Comparison of ENCODE assay signal across 16 cellular contexts in the genomic region with DNA sequence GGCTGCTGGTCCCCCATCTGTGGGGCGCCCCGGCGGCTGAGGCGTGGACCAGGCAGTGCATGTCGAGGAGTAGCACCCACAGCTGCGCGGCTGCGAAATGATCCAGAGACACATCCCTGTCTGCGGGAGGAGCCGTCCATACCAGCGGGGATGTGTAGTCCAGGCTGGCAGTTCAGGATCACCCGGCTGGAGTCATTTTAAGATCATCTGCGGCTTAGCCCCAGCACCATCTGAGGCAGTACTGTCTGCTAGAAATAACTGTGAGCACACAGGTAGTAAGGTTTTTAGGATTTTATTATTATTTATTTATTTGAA. TPM values are rescaled to one million over a fixed set of nuclear protein-coding genes. Genes with fewer than 3 reads are reported as not detected.
DNase-seq lines count a peak whose midpoint lies in the region; ATAC-seq and TF ChIP-seq lines count a peak whose summit lies in the region.
"Had no signal": no experiment of that assay in that cellular context is flagged by ENCODE, and none has a peak within 500 bp of the region (broad histone marks: within the 10 kb centered on the region; RNA-seq: fewer than 3 reads in every experiment).

No MANE protein-coding gene starts in this region.

- no peak overlapping the region for H3K4me3 Mint-ChIP-seq in activated T-cell treated with anti-CD3 and anti-CD28 coated beads, Interleukin-2, amount 50 U/mL, for 24 hours
- H3K4me3 Mint-ChIP-seq: activated CD4-positive, alpha-beta T cell treated with anti-CD3 and anti-CD28 coated beads for 36 hours had no signal

- H3K9me3 ChIP-seq in cardiac muscle cell (ENCODE audit: low read depth) (no peaks in the 10 kb centered on the region), transverse colon (no peaks in the 10 kb centered on the region)
- H3K9me3 ChIP-seq: thyroid gland had no signal

- in situ Hi-C loops in transverse colon (cut with MboI; ENCODE audit: low pct_ligation_motif_present in 1 of 4, low pct_unique_long_range_greater_than_20kb in 1 of 4, low sequenced_read_pairs in 3 of 4), result no loop called here

- peaks cover 30% of the 10 kb centered on the region for H3K36me3 Mint-ChIP-seq in activated T-cell treated with anti-CD3 and anti-CD28 coated beads, Interleukin-2, amount 50 U/mL, for 24 hours (ENCODE audit: low read depth)

- H3K27ac Mint-ChIP-seq in activated T-cell treated with anti-CD3 and anti-CD28 coated beads, Interleukin-2, amount 50 U/mL, for 24 hours, result no peak overlapping the region
- H3K27ac Mint-ChIP-seq: activated CD4-positive, alpha-beta T cell treated with anti-CD3 and anti-CD28 coated beads for 36 hours had no signal

- H3K4me1 ChIP-seq in cardiac muscle cell (ENCODE audit: low read depth), result no peaks in the 10 kb centered on the region
- peaks cover 11 to 61% (median 53%) of the 10 kb centered on the region in 4 donors for H3K4me1 ChIP-seq in transverse colon

- H3K4me3 ChIP-seq in cardiac muscle cell (no peak overlapping the region), transverse colon (peak overlapping the region in 3 of 4 donors; percentile 7 to 48 (median 34))
- H3K4me3 ChIP-seq: thyroid gland had no signal

- WGBS in transverse colon (ENCODE audit: low coverage in 1 of 2), 2 donors, result 53% methylated on average over 13 of the region's 13 CpGs; no CpG with 5 or more reads in 1 of the 2 donors

- DNase-seq in cardiac muscle cell (ENCODE audit: low read depth in 1 of 2, low spot score in 1 of 2) (no peak), cardiac septum (ENCODE audit: low spot score) (no peak), left colon (no peak), transverse colon (no peak)
- DNase-seq in activated T-cell treated with anti-CD3 and anti-CD28 coated beads, Interleukin-2, amount 50 U/mL, for 24 hours, result no peak
- DNase-seq: 8988T; activated CD4-positive, alpha-beta T cell treated with anti-CD3 and anti-CD28 coated beads for 36 hours; activated T-cell treated with anti-CD3 and anti-CD28 coated beads, Interleukin-2, amount 50 U/mL, for 72 hours; COR-L47; NCI-H1048; NCI-H2227 treated with DMSO at 0.1 percent for 48 hours; T-helper 1 cell had no signal

- H3K9me3 Mint-ChIP-seq in activated T-cell treated with anti-CD3 and anti-CD28 coated beads, Interleukin-2, amount 50 U/mL, for 24 hours, result no peaks in the 10 kb centered on the region
- H3K9me3 Mint-ChIP-seq: activated T-cell treated with anti-CD3 and anti-CD28 coated beads, Interleukin-2, amount 50 U/mL, for 72 hours; immature natural killer cell had no signal

- ATAC-seq in left colon (peak; percentile 1), HG02763 (IDR thresholded peaks at IDR 0.05; ENCODE audit: unreplicated experiment) (no peak)
- ATAC-seq: activated CD4-positive, alpha-beta T cell treated with anti-CD3 and anti-CD28 coated beads for 36 hours; activated T-cell treated with anti-CD3 and anti-CD28 coated beads, Interleukin-2, amount 50 U/mL, for 72 hours; sciatic nerve had no signal

- no peaks in the 10 kb centered on the region for H3K27me3 Mint-ChIP-seq in activated T-cell treated with anti-CD3 and anti-CD28 coated beads, Interleukin-2, amount 50 U/mL, for 24 hours
- H3K27me3 Mint-ChIP-seq: activated CD4-positive, alpha-beta T cell treated with anti-CD3 and anti-CD28 coated beads for 36 hours had no signal

- H3K27ac ChIP-seq in cardiac muscle cell (peak overlapping the region; percentile 6), transverse colon (peak overlapping the region; percentile 88 to 92 (median 92))
- H3K27ac ChIP-seq: thyroid gland had no signal

- peaks cover 62% of the 10 kb centered on the region for H3K4me1 Mint-ChIP-seq in activated T-cell treated with anti-CD3 and anti-CD28 coated beads, Interleukin-2, amount 50 U/mL, for 24 hours (ENCODE audit: low read depth)

- TF ChIP-seq CTCF in cardiac muscle cell (IDR thresholded peaks at IDR 0.05; ENCODE audit: low read depth, low read length), result no peak
- TF ChIP-seq CTCF in transverse colon (IDR thresholded peaks at IDR 0.05), result no peak

- intact Hi-C loops in cardiac septum (cut with DNase I) (no loop called here), left colon (cut with DNase I, micrococcal nuclease) (no loop called here), transverse colon (cut with DNase I; ENCODE audit: low total_unique reads) (no loop called here)

- no peak for TF ChIP-seq POLR2A in transverse colon (IDR thresholded peaks at IDR 0.05)

- H3K27me3 ChIP-seq in cardiac muscle cell (no peaks in the 10 kb centered on the region), transverse colon (no peaks in the 10 kb centered on the region)
- H3K27me3 ChIP-seq: thyroid gland had no signal

- TF ChIP-seq EP300 in transverse colon (IDR thresholded peaks at IDR 0.05; ENCODE audit: low read depth), result no peak

- H3K36me3 ChIP-seq in cardiac muscle cell (peaks cover 2% of the 10 kb centered on the region), transverse colon (peaks cover 0 to 9% (median 2%) of the 10 kb centered on the region in 4 donors)

RNA-seq across cellular contexts. Expression of a gene that starts 3.1 kb away (rescaled TPM):
- total RNA-seq in cardiac muscle cell, result 11.2 and 16.3 TPM in 2 replicates
- 5.9 and 14.3 TPM in 2 replicates for polyA plus RNA-seq in cardiac muscle cell
- 2.1 TPM for total RNA-seq in cardiac septum
- total RNA-seq in left colon, result 10 to 100 TPM; 19.1 to 29.1 TPM
- 10 to 100 TPM; 18.7 to 73.2 (median 30.3) TPM for total RNA-seq in transverse colon

RNA-seq across cellular contexts. Expression of a gene that starts 3.1 kb away (rescaled TPM):
- 58.0 and 62.5 TPM in 2 replicates for total RNA-seq in cardiac muscle cell
- 53.7 and 58.5 TPM in 2 replicates for polyA plus RNA-seq in cardiac muscle cell
- 14.9 TPM for total RNA-seq in cardiac septum
- total RNA-seq in left colon, result 10 to 100 TPM; 56.3 to 76.5 TPM
- total RNA-seq in transverse colon, result 100 to 1,000 TPM in 1 of 4 donors, 10 to 100 TPM in 3; 25.1 to 119 (median 86.6) TPM

RNA-seq across cellular contexts. Expression of a gene that starts 23.0 kb away (rescaled TPM):
- total RNA-seq in cardiac muscle cell (198 and 203 TPM in 2 replicates), cardiac septum (61.1 TPM), left colon (10 to 100 TPM; 61.5 to 63.5 TPM), transverse colon (100 to 1,000 TPM in 3 of 4 donors, 10 to 100 TPM in 1; 90.0 to 179 (median 140) TPM)
- polyA plus RNA-seq in cardiac muscle cell, result 145 and 159 TPM in 2 replicates

RNA-seq across cellular contexts. Expression of a gene that starts 32.7 kb away (rescaled TPM):
- 92.6 and 100 TPM in 2 replicates for total RNA-seq in cardiac muscle cell
- polyA plus RNA-seq in cardiac muscle cell, result 81.1 and 97.7 TPM in 2 replicates
- 31.4 TPM for total RNA-seq in cardiac septum
- 10 to 100 TPM; 51.4 to 74.1 TPM for total RNA-seq in left colon
- 100 to 1,000 TPM in 2 of 4 donors, 10 to 100 TPM in 2; 75.0 to 321 (median 140) TPM for total RNA-seq in transverse colon

RNA-seq across cellular contexts. Expression of a gene that starts 44.9 kb away (rescaled TPM):
- total RNA-seq in cardiac muscle cell, result 5.3 and 9.3 TPM in 2 replicates
- 9.1 and 20.8 TPM in 2 replicates for polyA plus RNA-seq in cardiac muscle cell
- 14.1 TPM for total RNA-seq in cardiac septum
- 10 to 100 TPM; 30.6 to 35.9 TPM for total RNA-seq in left colon
- 10 to 100 TPM in 3 of 4 donors, 1 to 10 TPM in 1; 9.0 to 18.3 (median 11.6) TPM for total RNA-seq in transverse colon
